ENCODE assay signal across 8 cellular contexts in the genomic region with DNA sequence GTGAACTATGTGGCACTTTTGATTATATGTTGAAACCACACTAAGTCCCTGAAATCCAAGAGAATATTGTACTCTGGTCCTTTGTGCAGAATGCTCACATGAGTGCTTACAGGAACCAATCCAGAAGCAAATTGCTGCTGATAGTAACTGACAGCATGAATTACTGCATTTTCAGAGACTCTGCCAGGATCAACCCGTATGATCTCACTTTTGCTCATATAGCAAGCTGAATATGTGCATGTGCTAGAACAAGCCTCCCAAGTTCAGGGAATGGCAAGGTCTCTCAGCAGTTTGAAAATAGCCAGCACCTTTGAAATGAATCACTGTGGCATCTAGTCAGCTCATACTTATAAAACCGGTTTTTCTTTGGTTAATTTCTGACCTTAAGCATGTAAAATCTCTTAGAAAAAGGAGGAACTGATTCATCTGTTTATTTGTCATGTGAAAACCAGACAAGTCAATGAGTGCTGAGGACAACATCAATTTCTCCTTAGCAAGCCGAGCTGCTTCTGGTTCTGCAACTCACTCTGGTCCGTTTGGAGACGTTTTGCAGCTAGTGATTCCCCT.
DNase-seq lines count a peak whose midpoint lies in the region; ATAC-seq and TF ChIP-seq lines count a peak whose summit lies in the region.

No MANE protein-coding gene starts in this region.

- H3K27me3 ChIP-seq in H9 (ENCODE audit: insufficient read depth, low read length) (no peaks in the 10 kb centered on the region), psoas muscle (ENCODE audit: insufficient read depth in 3 of 3, low read length in 2 of 3) (no peaks in the 10 kb centered on the region)

- WGBS in H9 (ENCODE audit: extremely low coverage, insufficient read length, low lambda C conversion rate): no CpG with 5 or more reads among the region's 5 CpGs
- 48 to 57% (median 51%) methylated on average over 5 of the region's 5 CpGs for WGBS in psoas muscle, 3 donors

- H3K36me3 ChIP-seq in psoas muscle (ENCODE audit: insufficient read depth in 1 of 2, low read depth in 1 of 2): no peaks in the 10 kb centered on the region

- intact Hi-C loops in psoas muscle (cut with DNase I): no loop called here

- no peak overlapping the region for H3K4me2 ChIP-seq in H9 (ENCODE audit: insufficient read depth, insufficient read length, low read length)

- H3K9me3 Mint-ChIP-seq in H9: no peaks in the 10 kb centered on the region

- no peak overlapping the region for H3K4ac ChIP-seq in H9 (ENCODE audit: low read depth, low read length)

- peak; percentile 66 for DNase-seq in AG09319 (ENCODE audit: extremely low read depth, low read depth)
- DNase-seq in fibroblast of peridontal ligament (ENCODE audit: extremely low read depth): peak; percentile 91
- DNase-seq in HuH-7 (ENCODE audit: low spot score): no peak
- DNase-seq in H9: no peak
- DNase-seq in inferior parietal cortex (ENCODE audit: extremely low spot score): no peak
- no peak for DNase-seq in psoas muscle

- no peaks in the 10 kb centered on the region for H3K23me2 ChIP-seq in H9 (ENCODE audit: insufficient read length, low read depth, low read length, poor library complexity, severe bottlenecking)

- H2BK120ac ChIP-seq in H9 (ENCODE audit: low read depth, low read length, poor library complexity, severe bottlenecking): no peak overlapping the region

- no peaks in the 10 kb centered on the region for H4K20me1 ChIP-seq in H9 (ENCODE audit: control insufficient read depth, insufficient read depth, insufficient read length)

- no peak overlapping the region for H2BK20ac ChIP-seq in H9 (ENCODE audit: low read depth, low read length, poor library complexity, severe bottlenecking)

- TF ChIP-seq CTCF in AG09319 (IDR thresholded peaks at IDR 0.05; ENCODE audit: low read depth, low read length) (no peak), H9 (conservative IDR thresholded peaks at IDR 0.05) (no peak), psoas muscle (IDR thresholded peaks at IDR 0.05) (no peak)

- no peak overlapping the region for H2BK5ac ChIP-seq in H9 (ENCODE audit: insufficient read length, low read length)

- peak; percentile 82 for ATAC-seq in GM19463 (IDR thresholded peaks at IDR 0.05; ENCODE audit: unreplicated experiment)
- ATAC-seq in HG03520 (IDR thresholded peaks at IDR 0.05; ENCODE audit: unreplicated experiment): peak; percentile 82
- no peak for ATAC-seq in psoas muscle

- no peak overlapping the region for H2BK12ac ChIP-seq in H9 (ENCODE audit: insufficient read length, low read depth, low read length)

- no peaks in the 10 kb centered on the region for H3K79me2 ChIP-seq in H9 (ENCODE audit: insufficient read depth, low read length)

- H3T11ph ChIP-seq in H9 (ENCODE audit: low read length): no peak overlapping the region

- no peak overlapping the region for H2BK15ac ChIP-seq in H9 (ENCODE audit: low read depth, low read length)

- no peak overlapping the region for H4K8ac ChIP-seq in H9 (replicated peaks; ENCODE audit: insufficient read length, low read depth, low read length)

- no peak overlapping the region for H3K9ac ChIP-seq in H9 (ENCODE audit: extremely low read depth, insufficient read length, low read length)

- H3K9me3 ChIP-seq in H9 (ENCODE audit: control insufficient read depth, low read depth, low read length): no peaks in the 10 kb centered on the region
- H3K9me3 ChIP-seq in psoas muscle: no peaks in the 10 kb centered on the region

- H3K23ac ChIP-seq in H9 (ENCODE audit: insufficient read length, low read depth, low read length): no peak overlapping the region

- H3K14ac ChIP-seq in H9 (ENCODE audit: insufficient read depth, low read length): no peak overlapping the region

- no peaks in the 10 kb centered on the region for H3K36me3 Mint-ChIP-seq in H9 (ENCODE audit: insufficient read depth in 1 of 3, low read depth in 3 of 3)

- no peaks in the 10 kb centered on the region for H3K79me1 ChIP-seq in H9 (ENCODE audit: insufficient read depth, low read depth, low read length, poor library complexity, severe bottlenecking)

- H4K5ac ChIP-seq in H9 (ENCODE audit: insufficient read length, low read depth, low read length): no peak overlapping the region

- H3K4me1 ChIP-seq in H9 (ENCODE audit: insufficient read depth, low read length) (no peaks in the 10 kb centered on the region), psoas muscle (no peaks in the 10 kb centered on the region)

- no peak overlapping the region for H3K4me3 Mint-ChIP-seq in H9

- H3K27ac Mint-ChIP-seq in H9: no peak overlapping the region

- no peak overlapping the region for H3K4me3 ChIP-seq in psoas muscle

- no peak overlapping the region for H3K56ac ChIP-seq in H9 (ENCODE audit: insufficient read length, low read depth, low read length)

- no peak overlapping the region for H3K18ac ChIP-seq in H9 (ENCODE audit: insufficient read length, low read depth, low read length)

- no peak overlapping the region for H4K91ac ChIP-seq in H9 (ENCODE audit: insufficient read length, low read depth, low read length)

- H3K27ac ChIP-seq in H9 (ENCODE audit: insufficient read length, low read depth, low read length): no peak overlapping the region
- H3K27ac ChIP-seq in psoas muscle: no peak overlapping the region

- no peak overlapping the region for H2AFZ ChIP-seq in H9 (ENCODE audit: low read length)

- no peaks in the 10 kb centered on the region for H3K27me3 Mint-ChIP-seq in H9 (ENCODE audit: low read depth)

- no peaks in the 10 kb centered on the region for H3K4me1 Mint-ChIP-seq in H9

- H2AK5ac ChIP-seq in H9 (ENCODE audit: insufficient read length, low read length): no peak overlapping the region

Comparison
In these comparisons a context has a peak if more than half of its experiments do, and no peak if none do; other contexts are left out.
1. DNase-seq: peak in AG09319 (single experiment) and fibroblast of peridontal ligament (single experiment); none in HuH-7 (single experiment), H9 (single experiment), inferior parietal cortex (single experiment) and psoas muscle (0 of 2).
2. ATAC-seq: peak in GM19463 (single experiment) and HG03520 (single experiment); none in psoas muscle (0 of 4).